ENCODE assay signal across 22 cellular contexts in the genomic region with DNA sequence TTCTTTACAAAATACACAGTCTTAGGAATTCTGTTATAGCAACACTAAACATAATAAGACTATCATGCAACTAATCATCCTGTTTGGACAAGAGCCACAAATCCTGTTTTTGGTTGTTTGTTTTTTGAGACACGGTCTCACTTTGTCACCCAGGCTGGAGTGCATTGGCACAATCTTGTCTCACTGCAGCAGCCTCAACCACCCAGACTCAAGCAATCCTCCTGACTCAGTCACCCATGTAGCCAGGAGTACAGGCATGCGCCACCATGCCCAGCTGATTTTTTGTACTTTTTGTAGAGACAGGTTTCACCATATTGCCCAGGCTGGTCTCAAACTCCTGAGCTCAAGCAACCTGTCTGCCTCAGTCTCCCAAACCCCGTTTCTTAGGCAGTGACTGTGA. TPM values are rescaled to one million over a fixed set of nuclear protein-coding genes. Genes with fewer than 3 reads are reported as not detected.
DNase-seq lines count a peak whose midpoint lies in the region; ATAC-seq and TF ChIP-seq lines count a peak whose summit lies in the region.
"Had no signal": no experiment of that assay in that cellular context is flagged by ENCODE, and none has a peak within 500 bp of the region (broad histone marks: within the 10 kb centered on the region; RNA-seq: fewer than 3 reads in every experiment).

No MANE protein-coding gene starts in this region.

- TF ChIP-seq CTCF in LNCaP clone FGC (IDR thresholded peaks at IDR 0.05; ENCODE audit: control insufficient read depth, extremely low read depth, insufficient read depth), result no peak
- no peak for TF ChIP-seq CTCF in chondrocyte (IDR thresholded peaks at IDR 0.05)
- no peak for TF ChIP-seq CTCF in nephron progenitor cell (IDR thresholded peaks at IDR 0.05)
- TF ChIP-seq CTCF in upper lobe of right lung (IDR thresholded peaks at IDR 0.05), result no peak
- TF ChIP-seq CTCF in upper lobe of left lung (IDR thresholded peaks at IDR 0.05), result no peak
- TF ChIP-seq CTCF in endothelial cell (IDR thresholded peaks at IDR 0.05; ENCODE audit: unreplicated experiment), result no peak

- H3K9me3 Mint-ChIP-seq in chondrocyte (ENCODE audit: low read depth), result no peaks in the 10 kb centered on the region
- peaks cover 6% of the 10 kb centered on the region for H3K9me3 Mint-ChIP-seq in nephron progenitor cell
- no peaks in the 10 kb centered on the region for H3K9me3 Mint-ChIP-seq in endothelial cell (ENCODE audit: unreplicated experiment)
- H3K9me3 Mint-ChIP-seq: CD8-positive, alpha-beta T cell; GM23338; H9 had no signal

- no peaks in the 10 kb centered on the region for H3K9me3 ChIP-seq in T-helper 17 cell (ENCODE audit: control insufficient read depth, low read length, poor library complexity, severe bottlenecking)
- no peaks in the 10 kb centered on the region for H3K9me3 ChIP-seq in upper lobe of right lung
- no peaks in the 10 kb centered on the region for H3K9me3 ChIP-seq in upper lobe of left lung
- H3K9me3 ChIP-seq: A549, Caco-2 had no signal

- no peak for TF ChIP-seq POLR2A in upper lobe of left lung (IDR thresholded peaks at IDR 0.05)

- no peak for ATAC-seq in T-helper 17 cell
- no peak for ATAC-seq in upper lobe of right lung
- ATAC-seq in HG03571 (IDR thresholded peaks at IDR 0.05; ENCODE audit: unreplicated experiment), result no peak
- ATAC-seq in upper lobe of left lung (ENCODE audit: low FRiP score in 2 of 2), result no peak
- ATAC-seq: A549; CD8-positive, alpha-beta T cell; GM12878; GM23338; HCT116 had no signal

- no peaks in the 10 kb centered on the region for H3K4me1 ChIP-seq in upper lobe of right lung
- H3K4me1 ChIP-seq in upper lobe of left lung, result peaks cover 0 to 8% (median 2%) of the 10 kb centered on the region in 4 donors
- H3K4me1 ChIP-seq: A549, Caco-2 had no signal

- whole genome bisulfite sequencing in upper lobe of left lung, 2 donors, result 80 to 83% methylated on average over 3 of the region's 3 CpGs

- H3K27ac Mint-ChIP-seq in T-helper 17 cell (peak overlapping the region; percentile 21), chondrocyte (ENCODE audit: unreplicated experiment) (no peak overlapping the region), nephron progenitor cell (peak overlapping the region; percentile 36), endothelial cell (ENCODE audit: unreplicated experiment) (no peak overlapping the region)
- H3K27ac Mint-ChIP-seq: CD8-positive, alpha-beta T cell; GM23338 had no signal

- no peaks in the 10 kb centered on the region for H3K36me3 ChIP-seq in upper lobe of right lung
- H3K36me3 ChIP-seq in upper lobe of left lung, result no peaks in the 10 kb centered on the region

- H3K4me3 Mint-ChIP-seq in T-helper 17 cell, result no peak overlapping the region
- no peak overlapping the region for H3K4me3 Mint-ChIP-seq in chondrocyte (ENCODE audit: unreplicated experiment)
- H3K4me3 Mint-ChIP-seq in nephron progenitor cell, result no peak overlapping the region
- no peak overlapping the region for H3K4me3 Mint-ChIP-seq in endothelial cell (ENCODE audit: unreplicated experiment)
- H3K4me3 Mint-ChIP-seq: CD4-positive, CD25-positive, alpha-beta regulatory T cell; CD8-positive, alpha-beta T cell; GM23338; H9 had no signal

- no peak for TF ChIP-seq EP300 in upper lobe of left lung (IDR thresholded peaks at IDR 0.05)

- H3K4me3 ChIP-seq in LNCaP clone FGC (ENCODE audit: low read depth, low read length) (no peak overlapping the region), upper lobe of right lung (no peak overlapping the region), upper lobe of left lung (no peak overlapping the region)
- H3K4me3 ChIP-seq: A549, GM12878, GM23338 had no signal

- intact Hi-C loops in upper lobe of right lung (cut with DNase I), result no loop called here

- H3K27me3 Mint-ChIP-seq in T-helper 17 cell (no peaks in the 10 kb centered on the region), chondrocyte (ENCODE audit: low read depth) (no peaks in the 10 kb centered on the region), nephron progenitor cell (ENCODE audit: low read depth, poor library complexity) (no peaks in the 10 kb centered on the region), endothelial cell (ENCODE audit: unreplicated experiment) (no peaks in the 10 kb centered on the region)
- H3K27me3 Mint-ChIP-seq: CD4-positive, CD25-positive, alpha-beta regulatory T cell had no signal

- peak; percentile 48 for DNase-seq in LNCaP clone FGC (ENCODE audit: low read depth)
- DNase-seq in T-helper 17 cell, result no peak
- peak; percentile 20 for DNase-seq in chondrocyte (ENCODE audit: low spot score)
- DNase-seq in nephron progenitor cell, result no peak
- DNase-seq in upper lobe of right lung, result no peak
- DNase-seq in upper lobe of left lung, result no peak
- DNase-seq in endothelial cell (ENCODE audit: low spot score), result no peak
- DNase-seq: 8988T; ACHN; AML-193; C1 segment of cervical spinal cord; Caco-2; CD4-positive, CD25-positive, alpha-beta regulatory T cell; CD8-positive, alpha-beta T cell; DMS153; DND-41; H9 had no signal

- H3K4me1 Mint-ChIP-seq in T-helper 17 cell, result peaks cover 7% of the 10 kb centered on the region
- H3K4me1 Mint-ChIP-seq in chondrocyte (ENCODE audit: low read depth), result peaks cover 5% of the 10 kb centered on the region
- peaks cover under 1% of the 10 kb centered on the region for H3K4me1 Mint-ChIP-seq in nephron progenitor cell
- H3K4me1 Mint-ChIP-seq in endothelial cell (ENCODE audit: unreplicated experiment), result no peaks in the 10 kb centered on the region
- H3K4me1 Mint-ChIP-seq: CD4-positive, CD25-positive, alpha-beta regulatory T cell; GM23338 had no signal

- H3K36me3 Mint-ChIP-seq in T-helper 17 cell (ENCODE audit: low read depth) (peaks cover 6% of the 10 kb centered on the region), chondrocyte (ENCODE audit: low read depth) (peaks cover 12% of the 10 kb centered on the region), nephron progenitor cell (ENCODE audit: low read depth) (peaks cover 32% of the 10 kb centered on the region), endothelial cell (ENCODE audit: low read depth, unreplicated experiment) (peaks cover 4% of the 10 kb centered on the region)
- H3K36me3 Mint-ChIP-seq: CD4-positive, CD25-positive, alpha-beta regulatory T cell; CD8-positive, alpha-beta T cell had no signal

- H3K27me3 ChIP-seq in upper lobe of right lung (no peaks in the 10 kb centered on the region), upper lobe of left lung (no peaks in the 10 kb centered on the region)

- H3K27ac ChIP-seq in upper lobe of right lung, result no peak overlapping the region
- no peak overlapping the region for H3K27ac ChIP-seq in upper lobe of left lung
- H3K27ac ChIP-seq: A549 had no signal

RNA-seq across cellular contexts. Expression of gene NEDD4, which starts 28.3 kb away (rescaled TPM):
- total RNA-seq in T-helper 17 cell (10 to 100 TPM in 1 of 2 donors, 1 to 10 TPM in 1; 7.2 to 11.1 TPM), chondrocyte (25.8 to 28.4 TPM (median 27.4 TPM) in 3 replicates), upper lobe of right lung (18.4 TPM), upper lobe of left lung (10 to 100 TPM in 3 of 6 donors, 1 to 10 TPM in 3; 8.4 to 18.8 (median 10.5) TPM), endothelial cell (ENCODE audit: unreplicated experiment) (33.9 TPM)

Comparison
In these comparisons a context has a peak if more than half of its experiments do, and no peak if none do; other contexts are left out.
1. DNase-seq: peak in LNCaP clone FGC (single experiment) and chondrocyte (single experiment); none in T-helper 17 cell (0 of 3), nephron progenitor cell (single experiment), upper lobe of right lung (single experiment), upper lobe of left lung (0 of 2) and endothelial cell (single experiment).
2. H3K27ac Mint-ChIP-seq: peak in T-helper 17 cell (single experiment) and nephron progenitor cell (single experiment); none in chondrocyte (single experiment) and endothelial cell (single experiment).